12 cellular contexts compared by ENCODE assay signal in genomic region chr12:120762093-120762492, GRCh38. TPM values are rescaled to one million over a fixed set of nuclear protein-coding genes. Genes with fewer than 3 reads are reported as not detected.
DNase-seq lines count a peak whose midpoint lies in the region; TF ChIP-seq lines count a peak whose summit lies in the region.
"Had no signal": no experiment of that assay in that cellular context is flagged by ENCODE, and none has a peak within 500 bp of the region (broad histone marks: within the 10 kb centered on the region; RNA-seq: fewer than 3 reads in every experiment).

No MANE protein-coding gene starts in this region.

- H3K4ac ChIP-seq in neuronal stem cell (ENCODE audit: low read length): no peak overlapping the region

- no peaks in the 10 kb centered on the region for H3K9me2 ChIP-seq in PC-9 (ENCODE audit: insufficient read depth)

- no peaks in the 10 kb centered on the region for H4K20me1 ChIP-seq in PC-9 (ENCODE audit: insufficient read depth)

- H2BK5ac ChIP-seq in neuronal stem cell (ENCODE audit: low read length): no peak overlapping the region

- no peak overlapping the region for H2BK120ac ChIP-seq in neuronal stem cell (ENCODE audit: low read depth, low read length)

- peak overlapping the region in 4 of 7 donors; percentile 29 to 67 (median 48) for H3K27ac Mint-ChIP-seq in CD4-positive, alpha-beta memory T cell

- intact Hi-C loops in CD4-positive, alpha-beta memory T cell (cut with micrococcal nuclease): no loop called here
- intact Hi-C loops in PC-9 (cut with micrococcal nuclease; ENCODE audit: unreplicated experiment): no loop called here

- H3K4me1 Mint-ChIP-seq in CD4-positive, alpha-beta memory T cell: peaks cover 7 to 15% (median 11%) of the 10 kb centered on the region in 4 donors

- peaks cover 44 to 65% of the 10 kb centered on the region in 2 donors for H3K36me3 Mint-ChIP-seq in CD4-positive, alpha-beta memory T cell

- no peak overlapping the region for H2AK5ac ChIP-seq in neuronal stem cell (ENCODE audit: low read depth, low read length)

- H4K91ac ChIP-seq in neuronal stem cell (ENCODE audit: low read depth, low read length, poor library complexity): no peak overlapping the region

- H2BK15ac ChIP-seq in neuronal stem cell (ENCODE audit: low read length): no peak overlapping the region

- H3F3A ChIP-seq in PC-9 (ENCODE audit: insufficient read depth, low read depth): no peaks in the 10 kb centered on the region

- H3K14ac ChIP-seq in neuronal stem cell (ENCODE audit: low read length): no peak overlapping the region

- no peaks in the 10 kb centered on the region for H3K9me3 Mint-ChIP-seq in CD4-positive, alpha-beta memory T cell

- CTCF ChIA-PET in CD4-positive, alpha-beta memory T cell (lab: Charles Lee; ENCODE audit: partially characterized antibody): no interaction called here
- CTCF ChIA-PET in PC-9 (lab: Charles Lee): no interaction called here

- H4K8ac ChIP-seq in neuronal stem cell (ENCODE audit: low read depth, low read length): no peak overlapping the region

- DNase-seq in CD4-positive, alpha-beta memory T cell: no peak
- DNase-seq in inferior parietal cortex (ENCODE audit: extremely low spot score) (peak; percentile 15), putamen (ENCODE audit: low spot score) (peak; percentile 40), neuronal stem cell (ENCODE audit: low spot score) (no peak), NCI-H2081 (lab: John Stamatoyannopoulos, UW) (no peak), PC-9 (no peak)
- DNase-seq in effector CD8-positive, alpha-beta T cell (lab: John Stamatoyannopoulos, UW): no peak
- DNase-seq: activated T-cell treated with anti-CD3 and anti-CD28 coated beads for 4 hours; stimulated activated CD4-positive, alpha-beta T cell treated with anti-CD3 and anti-CD28 coated beads, Interleukin-2, amount 100 ng/mL, for 24 hours; stimulated activated naive CD4-positive, alpha-beta T cell treated with Interleukin-2 at 50 U/mL for 16 hours had no signal

- H3K4me3 ChIP-seq in CD4-positive, alpha-beta memory T cell (ENCODE audit: low read length in 2 of 2): no peak overlapping the region
- H3K4me3 ChIP-seq in neuronal stem cell (ENCODE audit: low read length in 2 of 2) (no peak overlapping the region), PC-9 (no peak overlapping the region)
- H3K4me3 ChIP-seq: BLaER1 had no signal

- H3K27me3 Mint-ChIP-seq in CD4-positive, alpha-beta memory T cell: no peaks in the 10 kb centered on the region

- no peak overlapping the region for H3K4me3 Mint-ChIP-seq in CD4-positive, alpha-beta memory T cell

- H3K79me2 ChIP-seq in PC-9 (ENCODE audit: low read depth): no peaks in the 10 kb centered on the region

- no peak overlapping the region for H3K23ac ChIP-seq in neuronal stem cell (ENCODE audit: low read depth, low read length, poor library complexity)

- H3K4me1 ChIP-seq in CD4-positive, alpha-beta memory T cell (ENCODE audit: insufficient read depth, low read length): peaks cover 20% of the 10 kb centered on the region
- H3K4me1 ChIP-seq in neuronal stem cell (ENCODE audit: control insufficient read depth in 2 of 2, insufficient read depth in 1 of 2, low read depth in 1 of 2, low read length in 2 of 2) (peaks cover 5 to 9% of the 10 kb centered on the region in 2 donors), PC-9 (replicated peaks; ENCODE audit: insufficient read depth) (no peaks in the 10 kb centered on the region)

- no peaks in the 10 kb centered on the region for H3K9me3 ChIP-seq in CD4-positive, alpha-beta memory T cell (ENCODE audit: control insufficient read depth in 1 of 2, low read length in 2 of 2)
- H3K9me3 ChIP-seq in neuronal stem cell (replicated peaks in 1 of 2; ENCODE audit: control insufficient read depth in 2 of 2, insufficient read depth in 1 of 2, low read depth in 1 of 2, low read length in 2 of 2) (no peaks in the 10 kb centered on the region), PC-9 (ENCODE audit: insufficient read depth, low read depth) (no peaks in the 10 kb centered on the region)
- H3K9me3 ChIP-seq: BLaER1 had no signal

- H2BK12ac ChIP-seq in neuronal stem cell (ENCODE audit: low read length): no peak overlapping the region

- H3K79me1 ChIP-seq in neuronal stem cell (ENCODE audit: low read depth, low read length): no peaks in the 10 kb centered on the region

- H3K36me3 ChIP-seq in CD4-positive, alpha-beta memory T cell (ENCODE audit: insufficient read depth, low read length): peaks cover 37% of the 10 kb centered on the region
- peaks cover 22 to 74% of the 10 kb centered on the region in 2 donors for H3K36me3 ChIP-seq in neuronal stem cell (replicated peaks in 1 of 2; ENCODE audit: control insufficient read depth in 2 of 2, insufficient read depth in 2 of 2, low read length in 2 of 2)
- no peaks in the 10 kb centered on the region for H3K36me3 ChIP-seq in PC-9 (ENCODE audit: low read depth)

- H3K4me2 ChIP-seq in neuronal stem cell (ENCODE audit: insufficient read depth, low read length, poor library complexity, severe bottlenecking) (no peak overlapping the region), PC-9 (no peak overlapping the region)
- H3K4me2 ChIP-seq: BLaER1 had no signal

- no CpG with 5 or more reads among the region's 6 CpGs for WGBS in neuronal stem cell (ENCODE audit: extremely low coverage in 2 of 2, insufficient read length in 2 of 2, insufficient replicate concordance in 1 of 2), 2 donors

- H3K27me3 ChIP-seq in CD4-positive, alpha-beta memory T cell (ENCODE audit: insufficient read depth, low read length): no peaks in the 10 kb centered on the region
- H3K27me3 ChIP-seq in neuronal stem cell (ENCODE audit: control insufficient read depth in 3 of 3, insufficient read depth in 3 of 3, low read depth in 1 of 3, low read length in 3 of 3) (no peaks in the 10 kb centered on the region), PC-9 (ENCODE audit: insufficient read depth, low read depth) (no peaks in the 10 kb centered on the region)

- H3K18ac ChIP-seq in neuronal stem cell (ENCODE audit: low read length): no peak overlapping the region

- BruUV-seq in PC-9 (replicated peaks; lab: Mats Ljungman, UMichigan): no TSS peak

- H3K27ac ChIP-seq in CD4-positive, alpha-beta memory T cell (ENCODE audit: low read depth, low read length): no peak overlapping the region
- H3K27ac ChIP-seq in cingulate gyrus (ENCODE audit: low read depth, low read length): peak overlapping the region; percentile 65
- H3K27ac ChIP-seq in neuronal stem cell (replicated peaks; ENCODE audit: low read length): no peak overlapping the region
- H3K27ac ChIP-seq in PC-9: no peak overlapping the region
- H3K27ac ChIP-seq: BLaER1 had no signal

- H3K9ac ChIP-seq in neuronal stem cell (ENCODE audit: low read depth, low read length, poor library complexity): no peak overlapping the region
- H3K9ac ChIP-seq: BLaER1 had no signal

- no peak for TF ChIP-seq CTCF in PC-9 (conservative IDR thresholded peaks at IDR 0.05)

- H2AFZ ChIP-seq in neuronal stem cell (ENCODE audit: low read length) (no peak overlapping the region), PC-9 (no peak overlapping the region)

- POLR2A ChIA-PET in CD4-positive, alpha-beta memory T cell (lab: Charles Lee; ENCODE audit: partially characterized antibody): no interaction called here
- POLR2A ChIA-PET in PC-9 (lab: Charles Lee; ENCODE audit: unreplicated experiment): no interaction called here

RNA-seq across cellular contexts. Expression of gene ACADS, which starts 36.5 kb away (rescaled TPM):
- 10 to 100 TPM; 14.9 to 17.1 TPM for total RNA-seq in CD4-positive, alpha-beta memory T cell
- polyA plus RNA-seq in CD4-positive, alpha-beta memory T cell: 10 to 100 TPM; 19.2 to 29.9 TPM
- 2.0 TPM for polyA plus RNA-seq in neuronal stem cell (2013, experiment 1 of 2)
- 2.2 TPM for polyA plus RNA-seq in neuronal stem cell (2013, experiment 2 of 2)
- 8.2 and 14.2 TPM in 2 replicates for total RNA-seq in PC-9 (2021)

RNA-seq across cellular contexts. Expression of gene UNC119B, which starts 51.8 kb away (rescaled TPM):
- total RNA-seq in CD4-positive, alpha-beta memory T cell: 10 to 100 TPM; 28.7 to 29.1 TPM
- polyA plus RNA-seq in CD4-positive, alpha-beta memory T cell: 1 to 10 TPM; 6.9 to 8.4 TPM
- 41.3 TPM for polyA plus RNA-seq in neuronal stem cell (2013, experiment 1 of 2)
- 43.0 TPM for polyA plus RNA-seq in neuronal stem cell (2013, experiment 2 of 2)
- total RNA-seq in PC-9 (2021): 25.9 and 30.2 TPM in 2 replicates

Comparison
In these comparisons a context has a peak if more than half of its experiments do, and no peak if none do; other contexts are left out.
1. DNase-seq: peak in inferior parietal cortex (single experiment) and putamen (single experiment); none in CD4-positive, alpha-beta memory T cell (0 of 5), neuronal stem cell (single experiment), effector CD8-positive, alpha-beta T cell (single experiment), NCI-H2081 (0 of 2) and PC-9 (0 of 2).